ENCODE assay signal across 8 cellular contexts in the genomic region with DNA sequence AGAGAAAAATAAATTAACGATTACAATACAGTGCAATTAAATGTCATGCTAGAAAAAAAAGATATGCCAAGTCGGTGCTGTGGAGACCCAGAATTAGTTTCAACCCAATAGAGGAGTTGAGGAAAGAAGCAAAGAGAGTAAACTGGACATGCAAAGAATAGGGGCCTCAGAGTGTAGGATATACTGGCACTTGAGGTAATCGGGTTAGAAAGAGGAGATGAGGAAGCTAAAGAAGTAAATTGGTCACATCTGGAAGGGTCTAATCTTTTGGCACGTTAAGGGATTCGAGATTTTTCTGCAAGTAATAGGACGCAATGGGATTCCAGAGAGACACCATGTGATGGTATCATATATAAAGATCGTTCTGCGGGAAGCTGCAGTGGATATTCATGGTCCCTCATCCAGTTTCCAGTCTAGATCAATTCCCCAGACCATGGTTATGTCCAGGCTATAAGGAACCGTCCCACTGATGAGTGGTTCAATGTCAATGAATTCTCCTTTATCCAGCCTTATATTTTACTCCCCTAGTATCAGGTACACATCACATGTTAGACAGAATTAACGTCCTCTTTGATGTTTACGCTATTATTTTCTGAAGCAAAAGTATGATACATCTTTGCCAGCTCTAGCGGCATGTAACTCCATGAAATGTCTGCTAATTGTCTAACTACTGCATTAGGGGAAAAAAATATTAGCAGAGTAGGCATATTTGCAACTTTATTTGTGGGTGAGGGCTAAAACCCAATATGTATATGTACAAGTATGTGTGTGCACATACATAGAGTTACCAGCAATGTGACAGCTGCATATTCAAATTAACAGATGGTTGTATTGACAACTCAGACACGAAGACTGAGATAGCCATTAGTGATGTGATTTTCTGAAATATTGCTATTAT. TPM values are rescaled to one million over a fixed set of nuclear protein-coding genes. Genes with fewer than 3 reads are reported as not detected.
DNase-seq lines count a peak whose midpoint lies in the region; ATAC-seq, FAIRE-seq and TF ChIP-seq lines count a peak whose summit lies in the region.

No MANE protein-coding gene starts in this region.

- ATAC-seq in GM12878 = no peak; the same call in 2 of the 3 replicates
- ATAC-seq in left colon = peak; percentile 18

- H3K4me2 ChIP-seq in GM12878 (ENCODE audit: control insufficient read depth, insufficient read depth) = peak overlapping the region; percentile 91

- peak overlapping the region; percentile 93 for H3K27ac ChIP-seq in GM12878 (ENCODE audit: control insufficient read depth, insufficient read depth)
- peak overlapping the region; percentile 98 for H3K27ac ChIP-seq in thymus (ENCODE audit: low read depth)

- POLR2A ChIA-PET in GM12878 (lab: Charles Lee) = interaction anchor here (0.6 to 1.4 kb wide), 3 partner anchors 15 to 284 kb away, joined by 3 to 7 read pairs (median 6); no protein-coding TSS in a partner anchor

- RAD21 ChIA-PET in GM12878 (lab: Charles Lee; ENCODE audit: unreplicated experiment) = no interaction called here

- no peaks in the 10 kb centered on the region; the same call in 1 of the 2 replicates for H3K79me2 ChIP-seq in GM12878 (ENCODE audit: control insufficient read depth, insufficient read depth, low read length)

- H2AFZ ChIP-seq in GM12878 (ENCODE audit: control insufficient read depth, low read depth, low read length) = peak overlapping the region; percentile 100

- no peak for TF ChIP-seq RAD21 in GM12878 (IDR thresholded peaks at IDR 0.05; ENCODE audit: insufficient read depth, low read depth, low read length)

- SMC1A ChIA-PET in GM12878 (lab: Charles Lee; ENCODE audit: uncharacterized antibody, unreplicated experiment) = interaction anchor here (1.0 to 2.5 kb wide), 5 partner anchors 12 to 23 kb away, joined by 3 to 11 read pairs (median 4); no protein-coding TSS in a partner anchor

- H3K36me3 ChIP-seq in GM12878 (ENCODE audit: control insufficient read depth in 2 of 2, insufficient read depth in 2 of 2, low read length in 1 of 2) = no peaks in the 10 kb centered on the region
- H3K36me3 ChIP-seq in thymus (ENCODE audit: control insufficient read depth, insufficient read depth) = no peaks in the 10 kb centered on the region

- H3K9ac ChIP-seq in GM12878 (ENCODE audit: control insufficient read depth, insufficient read depth, low read length) = peak overlapping the region; percentile 79

- H4K20me1 ChIP-seq in GM12878 (ENCODE audit: control insufficient read depth, insufficient read depth) = no peaks in the 10 kb centered on the region

- in situ Hi-C loops in GM12878 (cut with MboI) = loop anchor here (25.0 kb wide), 1 partner anchor 1127 kb away; a partner anchor contains a TSS
- in situ Hi-C loops in GM13976 (cut with MboI; ENCODE audit: low sequenced_read_pairs, unreplicated experiment) = no loop called here

- DNase-seq in DMS79 treated with DMSO at 0.1 percent for 48 hours (lab: John Stamatoyannopoulos, UW) = peak; percentile 27
- no peak for DNase-seq in DMS79 (lab: John Stamatoyannopoulos, UW)
- no peak for DNase-seq in LNCaP clone FGC (ENCODE audit: low read depth)
- DNase-seq in GM12878 (ENCODE audit: low read depth, low spot score) = no peak
- no peak for DNase-seq in left colon
- DNase-seq in GM13976 (ENCODE audit: low spot score) = no peak
- no peak for DNase-seq in A172 (ENCODE audit: low spot score)

- WGBS in GM12878 (ENCODE audit: insufficient coverage, insufficient replicate concordance, low lambda C conversion rate, missing lambda C conversion rate) = 60% methylated on average over 13 of the region's 13 CpGs
- WGBS in thymus = 70% methylated on average over 13 of the region's 13 CpGs

- no TSS peak for BruUV-seq in GM12878 (replicated peaks; lab: Mats Ljungman, UMichigan)

- TF ChIP-seq EP300 in GM12878 (IDR thresholded peaks at IDR 0.05; ENCODE audit: borderline replicate concordance in 1 of 2, control insufficient read depth in 1 of 2, low read depth in 2 of 2, low read length in 2 of 2) = no peak

- CTCF ChIA-PET in GM12878 (lab: Yijun Ruan, JAX) = interaction anchor here (0.7 to 1.2 kb wide), 2 partner anchors 15 to 17 kb away, joined by 3 to 4 read pairs; no protein-coding TSS in a partner anchor

- H3K9me3 ChIP-seq in GM12878 (replicated peaks; ENCODE audit: control insufficient read depth, insufficient read depth, low read length) (no peaks in the 10 kb centered on the region), thymus (ENCODE audit: control insufficient read depth) (no peaks in the 10 kb centered on the region)

- TF ChIP-seq POLR2A in GM12878 (IDR thresholded peaks at IDR 0.05; ENCODE audit: low read depth, low read length) = no peak

- H3K4me3 ChIP-seq in LNCaP clone FGC (ENCODE audit: low read depth, low read length) (peak overlapping the region; percentile 76), GM12878 (peak overlapping the region; percentile 83), thymus (ENCODE audit: low read length) (peak overlapping the region; percentile 63)

- H3K4me1 ChIP-seq in GM12878 (ENCODE audit: control insufficient read depth, insufficient read depth, low read length) = no peaks in the 10 kb centered on the region
- H3K4me1 ChIP-seq in thymus (ENCODE audit: control insufficient read depth, insufficient read depth, low read length) = peaks cover 7% of the 10 kb centered on the region

- no peaks in the 10 kb centered on the region for H3K27me3 ChIP-seq in GM12878 (replicated peaks in 1 of 2; ENCODE audit: control insufficient read depth in 2 of 2, insufficient read depth in 2 of 2, low read length in 1 of 2)
- H3K27me3 ChIP-seq in thymus (ENCODE audit: control insufficient read depth, insufficient read depth) = no peaks in the 10 kb centered on the region

- intact Hi-C loops in GM12878 (cut with micrococcal nuclease; ENCODE audit: unreplicated experiment) (loop anchor here (10.0 kb wide), 1 partner anchor 391 kb away; no protein-coding TSS in a partner anchor), left colon (cut with DNase I, micrococcal nuclease) (no loop called here)

- TF ChIP-seq CTCF in LNCaP clone FGC (IDR thresholded peaks at IDR 0.05; ENCODE audit: control insufficient read depth, extremely low read depth, insufficient read depth) = no peak
- no peak for TF ChIP-seq CTCF in GM12878 (IDR thresholded peaks at IDR 0.05 in 2 of 3, conservative IDR thresholded peaks at IDR 0.05 in 1 of 3; ENCODE audit: control insufficient read depth in 2 of 3, extremely low read depth in 1 of 3, insufficient read depth in 1 of 3, low read depth in 3 of 3, low read length in 3 of 3)
- no peak for TF ChIP-seq CTCF in GM13976 (IDR thresholded peaks at IDR 0.05; ENCODE audit: borderline replicate concordance, control extremely low read depth, extremely low read depth, insufficient read depth, missing control alignments)

- peak; percentile 35 for FAIRE-seq in GM12878 (lab: Jason Lieb, UNC)

TF ChIP-seq in GM12878, 131 proteins besides CTCF, POLR2A, EP300 and RAD21 (continues in another document):
- TF ChIP-seq, protein P1, sequence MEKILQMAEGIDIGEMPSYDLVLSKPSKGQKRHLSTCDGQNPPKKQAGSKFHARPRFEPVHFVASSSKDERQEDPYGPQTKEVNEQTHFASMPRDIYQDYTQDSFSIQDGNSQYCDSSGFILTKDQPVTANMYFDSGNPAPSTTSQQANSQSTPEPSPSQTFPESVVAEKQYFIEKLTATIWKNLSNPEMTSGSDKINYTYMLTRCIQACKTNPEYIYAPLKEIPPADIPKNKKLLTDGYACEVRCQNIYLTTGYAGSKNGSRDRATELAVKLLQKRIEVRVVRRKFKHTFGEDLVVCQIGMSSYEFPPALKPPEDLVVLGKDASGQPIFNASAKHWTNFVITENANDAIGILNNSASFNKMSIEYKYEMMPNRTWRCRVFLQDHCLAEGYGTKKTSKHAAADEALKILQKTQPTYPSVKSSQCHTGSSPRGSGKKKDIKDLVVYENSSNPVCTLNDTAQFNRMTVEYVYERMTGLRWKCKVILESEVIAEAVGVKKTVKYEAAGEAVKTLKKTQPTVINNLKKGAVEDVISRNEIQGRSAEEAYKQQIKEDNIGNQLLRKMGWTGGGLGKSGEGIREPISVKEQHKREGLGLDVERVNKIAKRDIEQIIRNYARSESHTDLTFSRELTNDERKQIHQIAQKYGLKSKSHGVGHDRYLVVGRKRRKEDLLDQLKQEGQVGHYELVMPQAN (conservative IDR thresholded peaks at IDR 0.05) = no peak
- TF ChIP-seq BCL11A (IDR thresholded peaks at IDR 0.05; ENCODE audit: low read depth, low read length) (no peak), TAF1 (IDR thresholded peaks at IDR 0.05; ENCODE audit: borderline replicate concordance, low read depth, low read length) (no peak), NRF1 (conservative IDR thresholded peaks at IDR 0.05; ENCODE audit: low read depth, low read length) (no peak), RELA (IDR thresholded peaks at IDR 0.05; ENCODE audit: borderline replicate concordance, partially characterized antibody) (no peak), TCF12 (IDR thresholded peaks at IDR 0.05; ENCODE audit: low read depth, low read length) (no peak), NR2C1 (IDR thresholded peaks at IDR 0.05) (no peak)
- TF ChIP-seq, protein P2, sequence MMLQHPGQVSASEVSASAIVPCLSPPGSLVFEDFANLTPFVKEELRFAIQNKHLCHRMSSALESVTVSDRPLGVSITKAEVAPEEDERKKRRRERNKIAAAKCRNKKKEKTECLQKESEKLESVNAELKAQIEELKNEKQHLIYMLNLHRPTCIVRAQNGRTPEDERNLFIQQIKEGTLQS (IDR thresholded peaks at IDR 0.05; ENCODE audit: borderline replicate concordance, extremely low read depth, low read depth, low read length) = no peak

RNA-seq across cellular contexts. Expression of a gene that starts 1.1 kb away (rescaled TPM):
- 96.7 and 100 TPM in 2 replicates for total RNA-seq in GM12878 (2013; cell fraction: nucleolus; rRNA removed)
- total RNA-seq in GM12878 (2014; rRNA removed) (6.7 and 9.5 TPM in 2 replicates), GM12878 (2014; rRNA removed; fragmentation: Illumina TruSeq; extraction: Trizol) (6.2 and 7.4 TPM in 2 replicates), GM12878 (2021) (4.2 and 5.7 TPM in 2 replicates), left colon (1 to 10 TPM; 7.8 to 9.0 TPM)
- 1.2 TPM for polyA plus RNA-seq in GM12878 (2011; ENCODE audit: low read depth)
- polyA plus RNA-seq in GM12878 (2011; rRNA removed) (10.2 and 19.0 TPM in 2 replicates), GM12878 (2014; fragmentation: Illumina TruSeq; extraction: Trizol) (3.7 and 6.3 TPM in 2 replicates), GM12878 (2014; fragmentation: Nextera tagmentation; extraction: Ambion mirVana) (1 to 10 TPM; 2.2 TPM), GM12878 (2014; rRNA removed) (2.1 and 3.6 TPM in 2 replicates), GM12878 (2016; fragmentation: Nextera tagmentation; extraction: Ambion mirVana) (1 to 10 TPM; 4.0 to 4.9 TPM), thymus (3.3 TPM)
- 2.3 and 2.9 TPM in 2 replicates for polyA plus RNA-seq in GM12878 (2011; cell fraction: cytosol; rRNA removed)
- polyA plus RNA-seq in GM12878 (2011; cell fraction: nucleus; rRNA removed) = 20.6 and 22.0 TPM in 2 replicates
- 2.8 and 3.7 TPM in 2 replicates for polyA plus RNA-seq in GM12878 (2012)
- 10.7 TPM in 2 replicates for polyA minus RNA-seq in GM12878 (2011; rRNA and poly(A)+ RNA removed)
- polyA minus RNA-seq in GM12878 (2011; cell fraction: cytosol; rRNA and poly(A)+ RNA removed) = 1.2 and 3.0 TPM in 2 replicates
- polyA minus RNA-seq in GM12878 (2011; cell fraction: nucleus; rRNA and poly(A)+ RNA removed) = 17.8 and 25.0 TPM in 2 replicates
- total RNA-seq in A172 (2014; rRNA removed; shearing (Covaris generic)) = 5.7 and 10.1 TPM in 2 replicates
